29 cellular contexts compared by ENCODE assay signal in the genomic region with DNA sequence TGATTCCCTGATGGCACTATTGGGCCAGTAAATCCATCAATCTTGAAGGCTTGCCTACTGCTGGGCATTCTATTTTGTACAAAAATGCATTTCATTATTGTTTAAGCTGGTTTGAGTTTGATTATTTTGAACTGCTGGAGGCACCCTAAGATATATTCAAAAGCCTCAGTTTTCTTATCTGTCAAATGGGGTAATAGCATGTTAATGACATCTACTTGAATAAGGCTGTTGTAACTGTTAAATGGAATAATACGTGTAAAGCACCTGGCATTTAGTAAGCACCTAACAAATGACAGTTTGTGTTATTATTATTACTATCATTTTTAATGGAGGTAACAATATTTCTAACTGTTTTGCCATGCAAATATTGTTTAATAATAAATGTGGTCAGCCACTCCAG. TPM values are rescaled to one million over a fixed set of nuclear protein-coding genes. Genes with fewer than 3 reads are reported as not detected.
"Had no signal": no experiment of that assay in that cellular context is flagged by ENCODE, and none has a peak within 500 bp of the region (broad histone marks: within the 10 kb centered on the region; RNA-seq: fewer than 3 reads in every experiment).

No MANE protein-coding gene starts in this region.

- ATAC-seq: effector memory CD8-positive, alpha-beta T cell; esophagus mucosa; foreskin keratinocyte; gastrocnemius medialis; gastroesophageal sphincter; heart left ventricle; heart right ventricle had no signal

- H3K9me3 ChIP-seq: colonic mucosa, esophagus muscularis mucosa, esophagus squamous epithelium, gastrocnemius medialis, gastroesophageal sphincter, heart left ventricle, heart right ventricle had no signal

- H3K27ac ChIP-seq: colonic mucosa, coronary artery, dorsolateral prefrontal cortex, epithelial cell of prostate, esophagus muscularis mucosa, esophagus squamous epithelium, foreskin keratinocyte, gastrocnemius medialis, gastroesophageal sphincter, heart left ventricle, heart right ventricle had no signal

- H3K4me1 ChIP-seq: colonic mucosa, esophagus muscularis mucosa, esophagus squamous epithelium, foreskin keratinocyte, gastrocnemius medialis, gastroesophageal sphincter, heart left ventricle, heart right ventricle had no signal

- H3K36me3 ChIP-seq: colonic mucosa, esophagus muscularis mucosa, esophagus squamous epithelium, gastrocnemius medialis, gastroesophageal sphincter, heart left ventricle, heart right ventricle had no signal

- DNase-seq: colonic mucosa; cortex of kidney; dermis blood vessel endothelial cell; dorsolateral prefrontal cortex; effector CD4-positive, alpha-beta T cell; effector CD8-positive, alpha-beta T cell; effector memory CD4-positive, alpha-beta T cell; effector memory CD8-positive, alpha-beta T cell; endodermal cell; erythroblast; esophagus squamous epithelium; foreskin fibroblast; foreskin keratinocyte; foreskin melanocyte; gastrocnemius medialis; glutamatergic neuron; head of caudate nucleus; heart left ventricle; heart right ventricle had no signal

- H3K27me3 ChIP-seq: colonic mucosa had no signal

- FAIRE-seq: colon, endometrium, endothelial cell of umbilical vein, frontal cortex had no signal

- H3K4me3 ChIP-seq: colonic mucosa, coronary artery, dorsolateral prefrontal cortex, esophagus muscularis mucosa, esophagus squamous epithelium, gastrocnemius medialis, gastroesophageal sphincter, heart left ventricle, heart right ventricle had no signal

RNA-seq across cellular contexts. Expression of a gene that starts 6.9 kb away (rescaled TPM):
- total RNA-seq: endodermal cell, endothelial cell of umbilical vein, epithelial cell of proximal tubule, esophagus mucosa, foreskin keratinocyte, gastrocnemius medialis had no signal
